ENCODE assay signal across 8 cellular contexts in genomic region chr22:38704568-38705234, GRCh38. TPM values are rescaled to one million over a fixed set of nuclear protein-coding genes. Genes with fewer than 3 reads are reported as not detected.
DNase-seq lines count a peak whose midpoint lies in the region; ATAC-seq and TF ChIP-seq lines count a peak whose summit lies in the region.

No MANE protein-coding gene starts in this region.

- no peaks in the 10 kb centered on the region for H3K27me3 ChIP-seq in ACC112 (ENCODE audit: insufficient read depth, low read length)

- H3K9me3 ChIP-seq in mesodermal cell (ENCODE audit: control insufficient read depth, low read length) = no peaks in the 10 kb centered on the region

- H3K36me3 Mint-ChIP-seq in brain = peaks cover 10% of the 10 kb centered on the region

- H2AFZ ChIP-seq in ACC112 (ENCODE audit: low read length, unreplicated experiment) = peak overlapping the region; percentile 98

- H3K4me3 ChIP-seq in ACC112 (ENCODE audit: low read depth, low read length) (peak overlapping the region; percentile 76), mesodermal cell (ENCODE audit: extremely low read depth, insufficient read depth, low read length, poor library complexity, severe bottlenecking) (peak overlapping the region; percentile 31)

- H3K36me3 ChIP-seq in ACC112 (ENCODE audit: insufficient read depth, low read length) = no peaks in the 10 kb centered on the region
- peaks cover 13% of the 10 kb centered on the region for H3K36me3 ChIP-seq in mesodermal cell (ENCODE audit: control insufficient read depth, insufficient read depth, low read length)

- TF ChIP-seq CTCF in brain (conservative IDR thresholded peaks at IDR 0.05) = no peak

- H3K4me3 Mint-ChIP-seq in brain = peak overlapping the region; percentile 86 to 94 (median 93)

- H3K4me1 ChIP-seq in ACC112 (ENCODE audit: control insufficient read depth, insufficient read depth, low read length, unreplicated experiment) (peaks cover 19% of the 10 kb centered on the region), mesodermal cell (ENCODE audit: control insufficient read depth, insufficient read depth, low read length, poor library complexity, severe bottlenecking) (peaks cover 20% of the 10 kb centered on the region)

- no peak for ATAC-seq in GM21381 (IDR thresholded peaks at IDR 0.05; ENCODE audit: unreplicated experiment)

- H3K27ac ChIP-seq in ACC112 (ENCODE audit: low read depth, low read length) (peak overlapping the region; percentile 79), mesodermal cell (ENCODE audit: low read depth, low read length, severe bottlenecking) (peak overlapping the region; percentile 88)

- peaks cover 45% of the 10 kb centered on the region for H3K79me2 ChIP-seq in ACC112 (ENCODE audit: control insufficient read depth, insufficient read depth, low read length, unreplicated experiment)

- H3K9me3 Mint-ChIP-seq in brain = peaks cover 0 to 5% (median 0%) of the 10 kb centered on the region in 5 experiments

- 49 to 65% methylated on average over 7 to 8 of the region's 11 CpGs for WGBS in mesodermal cell (ENCODE audit: insufficient coverage in 2 of 2), 2 experiments

- H3K4me1 Mint-ChIP-seq in brain = peaks cover 67% of the 10 kb centered on the region

- H3K27ac Mint-ChIP-seq in brain = peak overlapping the region; percentile 91 to 100 (median 99)

- peaks cover 10% of the 10 kb centered on the region for H3K27me3 Mint-ChIP-seq in brain

- DNase-seq in HT-29 (ENCODE audit: low spot score) (peak; percentile 39), HPDE6-E6E7 (ENCODE audit: extremely low spot score) (no peak), NCI-H526 treated with DMSO at 0.1 percent for 48 hours (lab: John Stamatoyannopoulos, UW) (no peak)
- DNase-seq in stimulated activated CD4-positive, alpha-beta T cell treated with anti-CD3 and anti-CD28 coated beads, Interleukin-4, amount 100 ng/mL, for 1 hour = no peak

RNA-seq across cellular contexts. Expression of gene GTPBP1, which starts 1.0 kb away (rescaled TPM):
- 53.8 and 54.9 TPM in 2 replicates for total RNA-seq in HT-29 (2014; rRNA removed; shearing (Covaris generic))
- 80.4 TPM for polyA plus RNA-seq in brain (ENCODE audit: insufficient read depth, low read depth, low replicate concordance)
- 44.4 TPM for polyA plus RNA-seq in mesodermal cell (2013, experiment 1 of 2)
- polyA plus RNA-seq in mesodermal cell (2013, experiment 2 of 2) = 39.6 TPM

RNA-seq across cellular contexts. Expression of gene JOSD1, which starts 4.0 kb away (rescaled TPM):
- total RNA-seq in HT-29 (2014; rRNA removed; shearing (Covaris generic)) = 60.5 and 79.2 TPM in 2 replicates
- 45.7 TPM for polyA plus RNA-seq in brain (ENCODE audit: insufficient read depth, low read depth, low replicate concordance)
- polyA plus RNA-seq in mesodermal cell (2013, experiment 1 of 2) = 31.7 TPM
- 28.9 TPM for polyA plus RNA-seq in mesodermal cell (2013, experiment 2 of 2)

RNA-seq across cellular contexts. Expression of gene TOMM22, which starts 22.9 kb away (rescaled TPM):
- 46.4 and 46.5 TPM in 2 replicates for total RNA-seq in HT-29 (2014; rRNA removed; shearing (Covaris generic))
- 72.7 TPM for polyA plus RNA-seq in brain (ENCODE audit: insufficient read depth, low read depth, low replicate concordance)
- 80.7 TPM for polyA plus RNA-seq in mesodermal cell (2013, experiment 1 of 2)
- 74.0 TPM for polyA plus RNA-seq in mesodermal cell (2013, experiment 2 of 2)

RNA-seq across cellular contexts. Expression of gene CBY1, which starts 48.3 kb away (rescaled TPM):
- total RNA-seq in HT-29 (2014; rRNA removed; shearing (Covaris generic)) = 7.3 and 10.5 TPM in 2 replicates
- polyA plus RNA-seq in brain (ENCODE audit: insufficient read depth, low read depth, low replicate concordance) = 57.4 TPM
- polyA plus RNA-seq in mesodermal cell (2013, experiment 1 of 2) = 32.2 TPM
- 29.5 TPM for polyA plus RNA-seq in mesodermal cell (2013, experiment 2 of 2)

RNA-seq across cellular contexts. Expression of gene FAM227A, which starts 48.5 kb away (rescaled TPM):
- 1.5 and 2.7 TPM in 2 replicates for total RNA-seq in HT-29 (2014; rRNA removed; shearing (Covaris generic))
- polyA plus RNA-seq in brain (ENCODE audit: insufficient read depth, low read depth, low replicate concordance) = 2.1 TPM
- 4.5 TPM for polyA plus RNA-seq in mesodermal cell (2013, experiment 1 of 2)
- 2.7 TPM for polyA plus RNA-seq in mesodermal cell (2013, experiment 2 of 2)
